15 cellular contexts compared by ENCODE assay signal in the genomic region with DNA sequence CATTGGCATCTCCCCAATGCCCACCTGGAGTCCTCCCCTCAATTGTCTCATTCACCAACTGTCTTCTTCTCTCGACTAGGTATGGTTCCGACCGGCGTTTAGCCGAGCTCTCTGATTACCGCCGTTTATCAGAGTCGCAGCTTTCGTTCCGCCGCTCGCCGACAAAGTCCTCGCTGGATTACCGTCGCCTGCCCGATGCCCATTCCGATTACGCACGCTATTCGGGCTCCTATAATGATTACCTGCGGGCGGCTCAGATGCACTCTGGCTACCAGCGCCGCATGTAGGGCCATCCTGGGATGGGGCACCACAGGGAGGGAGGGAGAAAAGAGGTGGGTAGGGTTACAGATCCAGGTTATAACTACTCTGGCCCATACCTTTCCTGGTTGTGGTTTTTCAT. TPM values are rescaled to one million over a fixed set of nuclear protein-coding genes. Genes with fewer than 3 reads are reported as not detected.
A peak's percentile ranks its signal among the peaks of the same experiment; 100 is the strongest.
DNase-seq lines count a peak whose midpoint lies in the region; ATAC-seq and TF ChIP-seq lines count a peak whose summit lies in the region.
"Had no signal": no experiment of that assay in that cellular context is flagged by ENCODE, and none has a peak within 500 bp of the region (broad histone marks: within the 10 kb centered on the region; RNA-seq: fewer than 3 reads in every experiment).

No MANE protein-coding gene starts in this region.

- no peak overlapping the region for H3K18ac ChIP-seq in trophoblast cell (ENCODE audit: low read length)

- H2BK120ac ChIP-seq in trophoblast cell (ENCODE audit: insufficient read depth, low read length, poor library complexity) = no peak overlapping the region

- H3K27ac ChIP-seq in trophoblast cell (ENCODE audit: low read depth, low read length) (no peak overlapping the region), stomach smooth muscle (ENCODE audit: low read length) (peak overlapping the region; percentile 31)
- H3K27ac ChIP-seq: BLaER1 treated with 17β-estradiol and CSF1 and Interleukin-3, amounts not matched to agents 10 nM and 100 nM had no signal

- no peaks in the 10 kb centered on the region for H3K9me3 Mint-ChIP-seq in natural killer cell
- no peaks in the 10 kb centered on the region for H3K9me3 Mint-ChIP-seq in natural killer cell treated with Interleukin-12 subunit alpha and Interleukin-12 subunit beta and Interleukin-15 and Interleukin-18, amount 100 ng/mL, for 72 hours
- no peaks in the 10 kb centered on the region for H3K9me3 Mint-ChIP-seq in central memory CD8-positive, alpha-beta T cell
- H3K9me3 Mint-ChIP-seq: CD4-positive, CD25-positive, alpha-beta regulatory T cell; H9 had no signal

- no peak overlapping the region for H2AFZ ChIP-seq in trophoblast cell (ENCODE audit: insufficient read depth, low read length, poor library complexity)

- H3K27me3 Mint-ChIP-seq in natural killer cell (ENCODE audit: low read depth in 2 of 2) = no peaks in the 10 kb centered on the region
- no peaks in the 10 kb centered on the region for H3K27me3 Mint-ChIP-seq in natural killer cell treated with Interleukin-12 subunit alpha and Interleukin-12 subunit beta and Interleukin-15 and Interleukin-18, amount 100 ng/mL, for 72 hours
- no peaks in the 10 kb centered on the region for H3K27me3 Mint-ChIP-seq in central memory CD8-positive, alpha-beta T cell
- H3K27me3 Mint-ChIP-seq: CD4-positive, CD25-positive, alpha-beta regulatory T cell had no signal

- peaks cover 29% of the 10 kb centered on the region for H3K79me2 ChIP-seq in trophoblast cell (ENCODE audit: control insufficient read depth, insufficient read depth, low read length, poor library complexity)

- H3K79me1 ChIP-seq in trophoblast cell (ENCODE audit: low read length) = no peaks in the 10 kb centered on the region

- no peak overlapping the region for H3K4me2 ChIP-seq in trophoblast cell (ENCODE audit: low read length)

- H3K9ac ChIP-seq in trophoblast cell (ENCODE audit: low read length) (no peak overlapping the region), stomach smooth muscle (ENCODE audit: low read length in 2 of 2) (no peak overlapping the region)
- H3K9ac ChIP-seq: BLaER1 treated with 17β-estradiol and CSF1 and Interleukin-3, amounts not matched to agents 10 nM and 100 nM had no signal

- no peak overlapping the region for H4K91ac ChIP-seq in trophoblast cell (ENCODE audit: low read depth, low read length)

- ATAC-seq in natural killer cell (no peak), GM21526 (IDR thresholded peaks at IDR 0.05; ENCODE audit: low FRiP score, unreplicated experiment) (no peak)
- no peak for ATAC-seq in natural killer cell treated with Interleukin-12 subunit alpha and Interleukin-12 subunit beta and Interleukin-15 and Interleukin-18, amount 100 ng/mL, for 72 hours
- no peak for ATAC-seq in central memory CD8-positive, alpha-beta T cell (replicated peaks; ENCODE audit: extremely low read depth, poor library complexity, severe bottlenecking)
- ATAC-seq: GM12878 had no signal

- H3K4me1 ChIP-seq in trophoblast cell (ENCODE audit: control insufficient read depth in 1 of 2, insufficient read depth in 2 of 2, low read length in 2 of 2) (peaks cover 0 to 3% of the 10 kb centered on the region in 2 experiments), stomach smooth muscle (ENCODE audit: control insufficient read depth, insufficient read depth, low read length) (peaks cover 47% of the 10 kb centered on the region)

- H3K36me3 Mint-ChIP-seq in natural killer cell = no peaks in the 10 kb centered on the region
- H3K36me3 Mint-ChIP-seq in natural killer cell treated with Interleukin-12 subunit alpha and Interleukin-12 subunit beta and Interleukin-15 and Interleukin-18, amount 100 ng/mL, for 72 hours = peaks cover 15% of the 10 kb centered on the region
- H3K36me3 Mint-ChIP-seq in central memory CD8-positive, alpha-beta T cell (ENCODE audit: insufficient read depth) = peaks cover 87% of the 10 kb centered on the region

- no peak overlapping the region for H4K12ac ChIP-seq in trophoblast cell (ENCODE audit: low read depth, low read length)

- H3K4me1 Mint-ChIP-seq in natural killer cell = peaks cover 49 to 71% of the 10 kb centered on the region in 2 donors
- peaks cover 39 to 50% of the 10 kb centered on the region in 2 donors for H3K4me1 Mint-ChIP-seq in natural killer cell treated with Interleukin-12 subunit alpha and Interleukin-12 subunit beta and Interleukin-15 and Interleukin-18, amount 100 ng/mL, for 72 hours (ENCODE audit: low read depth in 2 of 2)
- peaks cover 75% of the 10 kb centered on the region for H3K4me1 Mint-ChIP-seq in central memory CD8-positive, alpha-beta T cell

- H2BK12ac ChIP-seq in trophoblast cell (ENCODE audit: low read length) = no peak overlapping the region

- H4K8ac ChIP-seq in trophoblast cell (ENCODE audit: low read depth, low read length) = no peak overlapping the region

- H3K36me3 ChIP-seq in trophoblast cell (ENCODE audit: control insufficient read depth in 1 of 2, insufficient read depth in 2 of 2, low read length in 2 of 2) (peaks cover 53 to 74% of the 10 kb centered on the region in 2 experiments), stomach smooth muscle (ENCODE audit: control insufficient read depth in 2 of 2, insufficient read depth in 2 of 2, low read length in 2 of 2) (peaks cover 58 to 61% of the 10 kb centered on the region in 2 donors)

- intact Hi-C loops in natural killer cell (cut with micrococcal nuclease) = no loop called here

- TF ChIP-seq CTCF in natural killer cell (IDR thresholded peaks at IDR 0.05) = no peak

- peaks cover 2% of the 10 kb centered on the region for H3K9me3 ChIP-seq in trophoblast cell (ENCODE audit: insufficient read depth, low read depth, low read length)
- H3K9me3 ChIP-seq in stomach smooth muscle (ENCODE audit: control insufficient read depth in 2 of 2, low read length in 2 of 2) = no peaks in the 10 kb centered on the region
- H3K9me3 ChIP-seq: BLaER1 treated with 17β-estradiol and CSF1 and Interleukin-3, amounts not matched to agents 10 nM and 100 nM had no signal

- no peak overlapping the region for H3K23ac ChIP-seq in trophoblast cell (ENCODE audit: low read length)

- DNase-seq in natural killer cell (no peak), trophoblast cell (no peak), retina (no peak), Kasumi-1 (lab: John Stamatoyannopoulos, UW) (no peak)
- no peak for DNase-seq in natural killer cell treated with Interleukin-12 subunit alpha and Interleukin-12 subunit beta and Interleukin-15 and Interleukin-18, amount 100 ng/mL, for 72 hours (ENCODE audit: low spot score)
- no peak for DNase-seq in central memory CD8-positive, alpha-beta T cell (ENCODE audit: low spot score in 2 of 2)
- DNase-seq: ACHN; CD4-positive, CD25-positive, alpha-beta regulatory T cell; DMS79; GOT3; H9 had no signal

- H3K27me3 ChIP-seq in trophoblast cell (ENCODE audit: insufficient read depth, low read length) (no peaks in the 10 kb centered on the region), stomach smooth muscle (ENCODE audit: control insufficient read depth in 1 of 2, insufficient read depth in 2 of 2, low read length in 2 of 2) (no peaks in the 10 kb centered on the region)
- H3K27me3 ChIP-seq: BLaER1 treated with 17β-estradiol and CSF1 and Interleukin-3, amounts not matched to agents 10 nM and 100 nM had no signal

- H3K4me3 ChIP-seq in trophoblast cell (ENCODE audit: low read depth, low read length) = no peak overlapping the region
- H3K4me3 ChIP-seq in stomach smooth muscle (ENCODE audit: low read length in 2 of 2) = no peak overlapping the region
- H3K4me3 ChIP-seq: BLaER1 treated with 17β-estradiol and CSF1 and Interleukin-3, amounts not matched to agents 10 nM and 100 nM; GM12878 had no signal

- H2AK5ac ChIP-seq in trophoblast cell (ENCODE audit: low read length) = no peak overlapping the region

- WGBS in trophoblast cell (ENCODE audit: extremely low coverage, insufficient coverage, insufficient read length) = no CpG with 5 or more reads among the region's 25 CpGs

- peak overlapping the region; percentile 41 for H3K4ac ChIP-seq in trophoblast cell (ENCODE audit: low read depth, low read length)

- H3K4me3 Mint-ChIP-seq in natural killer cell = peak overlapping the region; percentile 17
- no peak overlapping the region for H3K4me3 Mint-ChIP-seq in natural killer cell treated with Interleukin-12 subunit alpha and Interleukin-12 subunit beta and Interleukin-15 and Interleukin-18, amount 100 ng/mL, for 72 hours
- H3K4me3 Mint-ChIP-seq in central memory CD8-positive, alpha-beta T cell = no peak overlapping the region
- H3K4me3 Mint-ChIP-seq: H9 had no signal

- no peak overlapping the region for H3K14ac ChIP-seq in trophoblast cell (ENCODE audit: low read length)

- no peak overlapping the region for H2BK5ac ChIP-seq in trophoblast cell (ENCODE audit: low read depth, low read length, poor library complexity)

- peak overlapping the region in 1 of 2 donors; percentile 23 for H3K27ac Mint-ChIP-seq in natural killer cell
- no peak overlapping the region for H3K27ac Mint-ChIP-seq in natural killer cell treated with Interleukin-12 subunit alpha and Interleukin-12 subunit beta and Interleukin-15 and Interleukin-18, amount 100 ng/mL, for 72 hours
- peak overlapping the region; percentile 80 for H3K27ac Mint-ChIP-seq in central memory CD8-positive, alpha-beta T cell (ENCODE audit: low read depth)
- H3K27ac Mint-ChIP-seq: CD4-positive, CD25-positive, alpha-beta regulatory T cell had no signal

RNA-seq across cellular contexts. Expression of a gene that starts 10.0 kb away (rescaled TPM):
- 100 to 1,000 TPM; 289 to 325 (median 307) TPM for total RNA-seq in natural killer cell
- total RNA-seq in natural killer cell treated with Interleukin-12 subunit alpha and Interleukin-12 subunit beta and Interleukin-15 and Interleukin-18, amount 100 ng/mL, for 72 hours = 100 to 1,000 TPM; 122 to 201 TPM
- 57.7 and 58.2 TPM in 2 replicates for polyA plus RNA-seq in trophoblast cell (2013)

RNA-seq across cellular contexts. Expression of a gene that starts 12.1 kb away (rescaled TPM):
- 100 to 1,000 TPM; 219 to 241 (median 224) TPM for total RNA-seq in natural killer cell
- 100 to 1,000 TPM; 142 to 162 TPM for total RNA-seq in natural killer cell treated with Interleukin-12 subunit alpha and Interleukin-12 subunit beta and Interleukin-15 and Interleukin-18, amount 100 ng/mL, for 72 hours
- polyA plus RNA-seq in trophoblast cell (2013) = 136 and 139 TPM in 2 replicates

RNA-seq across cellular contexts. Expression of a gene that starts 33.4 kb away (rescaled TPM):
- total RNA-seq in natural killer cell = 10 to 100 TPM; 27.1 to 35.6 (median 32.4) TPM
- 10 to 100 TPM; 29.0 to 31.0 TPM for total RNA-seq in natural killer cell treated with Interleukin-12 subunit alpha and Interleukin-12 subunit beta and Interleukin-15 and Interleukin-18, amount 100 ng/mL, for 72 hours
- polyA plus RNA-seq in trophoblast cell (2013) = 34.7 and 34.8 TPM in 2 replicates

RNA-seq across cellular contexts. Expression of a gene that starts 33.5 kb away (rescaled TPM):
- under 1 TPM; 0.40 to 0.68 (median 0.49) TPM for total RNA-seq in natural killer cell
- total RNA-seq in natural killer cell treated with Interleukin-12 subunit alpha and Interleukin-12 subunit beta and Interleukin-15 and Interleukin-18, amount 100 ng/mL, for 72 hours = not detected
- 0.12 and 0.14 TPM in 2 replicates for polyA plus RNA-seq in trophoblast cell (2013)
- polyA plus RNA-seq: CD4-positive, CD25-positive, alpha-beta regulatory T cell had no signal

RNA-seq across cellular contexts. Expression of a gene that starts 51.3 kb away (rescaled TPM):
- 10 to 100 TPM; 11.1 to 23.0 (median 12.4) TPM for total RNA-seq in natural killer cell
- 10 to 100 TPM; 14.8 to 16.7 TPM for total RNA-seq in natural killer cell treated with Interleukin-12 subunit alpha and Interleukin-12 subunit beta and Interleukin-15 and Interleukin-18, amount 100 ng/mL, for 72 hours
- 23.6 and 23.8 TPM in 2 replicates for polyA plus RNA-seq in trophoblast cell (2013)
